19 cellular contexts compared by ENCODE assay signal in genomic region chr7:99047526-99048077, GRCh38.
"Had no signal": no experiment of that assay in that cellular context is flagged by ENCODE, and none has a peak within 500 bp of the region (broad histone marks: within the 10 kb centered on the region; RNA-seq: fewer than 3 reads in every experiment).

No MANE protein-coding gene starts in this region.

- H3K9me3 ChIP-seq: body of pancreas, lower lobe of right lung, prostate gland, spleen, tibial nerve had no signal

- H3K27ac Mint-ChIP-seq: activated T-helper 2 cell treated with anti-CD3 and anti-CD28 coated beads, Interferon-gamma antibody, Interleukin-2, Interleukin-4, amounts not matched to agents 10 μg/mL and 5 μg/mL and 100 μg/mL, durations not matched to agents 14 hours and 24 hours and 36 hours; mesothelial cell of epicardium; neural progenitor cell had no signal

- H3K27me3 Mint-ChIP-seq: activated naive CD8-positive, alpha-beta T cell treated with anti-CD3 and anti-CD28 coated beads, Interleukin-2, amount 50 U/mL, for 24 hours; naive thymus-derived CD8-positive, alpha-beta T cell had no signal

- H3K4me1 ChIP-seq: lower lobe of right lung, neural progenitor cell, prostate gland, spleen had no signal

- H3K4me3 ChIP-seq: body of pancreas, cardiac muscle cell, lower lobe of right lung, neural progenitor cell, prostate gland, spleen, tibial nerve had no signal

- H3K4me3 Mint-ChIP-seq: activated naive CD8-positive, alpha-beta T cell treated with anti-CD3 and anti-CD28 coated beads, Interleukin-2, amount 50 U/mL, for 24 hours; mesothelial cell of epicardium; naive thymus-derived CD8-positive, alpha-beta T cell; neural progenitor cell had no signal

- H3K4me1 Mint-ChIP-seq: naive thymus-derived CD8-positive, alpha-beta T cell; neural progenitor cell had no signal

- ATAC-seq: activated naive CD8-positive, alpha-beta T cell treated with anti-CD3 and anti-CD28 coated beads, Interleukin-2, amount 50 U/mL, for 24 hours; body of pancreas; lower lobe of right lung; naive thymus-derived CD8-positive, alpha-beta T cell; stimulated activated naive CD8-positive, alpha-beta T cell treated with anti-CD3 and anti-CD28 coated beads, Interleukin-15, Interleukin-2, amounts not matched to agents 100 U/mL and 50 U/mL, for 24 hours had no signal

- DNase-seq: activated CD4-positive, alpha-beta T cell treated with anti-CD3 and anti-CD28 coated beads, Interleukin-2, amount 50 U/mL, for 48 hours; activated naive CD4-positive, alpha-beta T cell; activated naive CD8-positive, alpha-beta T cell treated with anti-CD3 and anti-CD28 coated beads, Interleukin-2, amount 50 U/mL, for 24 hours; body of pancreas; erythroblast; foreskin fibroblast; kidney; lower lobe of right lung; naive thymus-derived CD8-positive, alpha-beta T cell; spleen; stimulated activated CD4-positive, alpha-beta T cell treated with anti-CD3 and anti-CD28 coated beads, Interleukin-4, amount 100 ng/mL, for 1 hour; stimulated activated naive CD8-positive, alpha-beta T cell treated with anti-CD3 and anti-CD28 coated beads, Interleukin-15, Interleukin-2, amounts not matched to agents 100 U/mL and 50 U/mL, for 24 hours; T-helper 9 cell had no signal

- H3K27me3 ChIP-seq: body of pancreas, cardiac muscle cell, neural progenitor cell, spleen, tibial nerve had no signal

- H3K27ac ChIP-seq: body of pancreas, lower lobe of right lung, neural progenitor cell, prostate gland, spleen had no signal

- H3K9me3 Mint-ChIP-seq: activated naive CD8-positive, alpha-beta T cell treated with anti-CD3 and anti-CD28 coated beads, Interleukin-2, amount 50 U/mL, for 24 hours; activated T-helper 2 cell treated with anti-CD3 and anti-CD28 coated beads, Interferon-gamma antibody, Interleukin-2, Interleukin-4, amounts not matched to agents 10 μg/mL and 5 μg/mL and 100 μg/mL, durations not matched to agents 14 hours and 24 hours and 36 hours; mesothelial cell of epicardium; naive thymus-derived CD8-positive, alpha-beta T cell; neural progenitor cell had no signal
